ENCODE assay signal across 31 cellular contexts in genomic region chr19:32607479-32607878, GRCh38.
"Had no signal": no experiment of that assay in that cellular context is flagged by ENCODE, and none has a peak within 500 bp of the region (broad histone marks: within the 10 kb centered on the region; RNA-seq: fewer than 3 reads in every experiment).

No MANE protein-coding gene starts in this region.

- H3K27ac ChIP-seq: brain microvascular endothelial cell, coronary artery, dorsolateral prefrontal cortex, VCaP had no signal

- DNase-seq: activated CD4-positive, alpha-beta memory T cell treated with anti-CD3 and anti-CD28 coated beads, Interleukin-2, amount 10 ng/mL, durations not matched to agents 7 days and 5 days; activated CD4-positive, alpha-beta T cell treated with anti-CD3 and anti-CD28 coated beads for 1 hour; activated CD4-positive, alpha-beta T cell treated with anti-CD3 and anti-CD28 coated beads for 4 hours; activated CD4-positive, alpha-beta T cell treated with anti-CD3 and anti-CD28 coated beads, Interleukin-2, amount 10 ng/mL, durations not matched to agents 7 days and 5 days; activated CD4-positive, alpha-beta T cell treated with anti-CD3 and anti-CD28 coated beads, Interleukin-2, amount 50 U/mL, for 4 hours; activated CD8-positive, alpha-beta memory T cell treated with anti-CD3 and anti-CD28 coated beads, Interleukin-2, amount 50 U/mL, for 48 hours; activated effector memory CD4-positive, alpha-beta T cell treated with Interleukin-2 at 50 U/mL for 16 hours; activated gamma-delta T cell treated with Interleukin-2 at 50 U/mL for 16 hours; activated naive CD4-positive, alpha-beta T cell treated with anti-CD3 and anti-CD28 coated beads, Interleukin-2, amount 50 U/mL, for 16 hours; activated naive CD4-positive, alpha-beta T cell treated with Interleukin-2 at 50 U/mL for 16 hours; activated T-cell treated with anti-CD3 and anti-CD28 coated beads for 4 hours; activated T-cell treated with anti-CD3 and anti-CD28 coated beads, Interleukin-2, amount 50 U/mL, for 4 hours; amniotic stem cell; anterior cingulate cortex; brain microvascular endothelial cell; dorsolateral prefrontal cortex; effector memory CD4-positive, alpha-beta T cell; endodermal cell; foreskin fibroblast; T-helper 2 cell had no signal

- H3K4me3 ChIP-seq: coronary artery, dorsolateral prefrontal cortex had no signal

- H3K4me3 Mint-ChIP-seq: activated CD4-positive, alpha-beta memory T cell treated with anti-CD3 and anti-CD28 coated beads, Interleukin-2, amount 10 ng/mL, durations not matched to agents 7 days and 5 days; activated CD4-positive, alpha-beta T cell treated with anti-CD3 and anti-CD28 coated beads, Interleukin-2, amount 10 ng/mL, durations not matched to agents 7 days and 5 days; activated naive CD8-positive, alpha-beta T cell; activated T-cell treated with anti-CD3 and anti-CD28 coated beads, Interleukin-2, amount 50 U/mL, for 4 hours; activated T-helper 17 cell treated with anti-CD3 and anti-CD28 coated beads, Interleukin-2, amount 50 U/mL, for 72 hours; central memory CD8-positive, alpha-beta T cell; dendritic cell treated with granulocyte-macrophage colony-stimulating factor and Interleukin-4, amounts not matched to agents 40 ng/mL and 50 ng/mL, for 4 days; endodermal cell; WTC11 had no signal

- ATAC-seq: activated T-cell treated with anti-CD3 and anti-CD28 coated beads, Interleukin-2, amount 50 U/mL, for 4 hours; activated T-helper 17 cell treated with anti-CD3 and anti-CD28 coated beads, Interleukin-2, amount 50 U/mL, for 72 hours; esophagus mucosa; WTC11 had no signal

- H3K27me3 ChIP-seq: brain microvascular endothelial cell, dorsolateral prefrontal cortex had no signal

- H3K27ac Mint-ChIP-seq: activated CD4-positive, alpha-beta memory T cell treated with anti-CD3 and anti-CD28 coated beads, Interleukin-2, amount 10 ng/mL, durations not matched to agents 7 days and 5 days; activated CD4-positive, alpha-beta T cell treated with anti-CD3 and anti-CD28 coated beads, Interleukin-2, amount 10 ng/mL, durations not matched to agents 7 days and 5 days; activated naive CD8-positive, alpha-beta T cell; activated T-helper 17 cell treated with anti-CD3 and anti-CD28 coated beads, Interleukin-2, amount 50 U/mL, for 72 hours; dendritic cell treated with granulocyte-macrophage colony-stimulating factor and Interleukin-4, amounts not matched to agents 40 ng/mL and 50 ng/mL, for 4 days; endodermal cell; WTC11 had no signal

- FAIRE-seq: astrocyte, bronchial epithelial cell, frontal cortex had no signal

- H3K4me1 Mint-ChIP-seq: activated CD4-positive, alpha-beta memory T cell treated with anti-CD3 and anti-CD28 coated beads, Interleukin-2, amount 10 ng/mL, durations not matched to agents 7 days and 5 days; activated CD4-positive, alpha-beta T cell treated with anti-CD3 and anti-CD28 coated beads, Interleukin-2, amount 10 ng/mL, durations not matched to agents 7 days and 5 days; activated T-helper 17 cell treated with anti-CD3 and anti-CD28 coated beads, Interleukin-2, amount 50 U/mL, for 72 hours; central memory CD8-positive, alpha-beta T cell; endodermal cell; WTC11 had no signal

- H3K27me3 Mint-ChIP-seq: activated CD4-positive, alpha-beta memory T cell treated with anti-CD3 and anti-CD28 coated beads, Interleukin-2, amount 10 ng/mL, durations not matched to agents 7 days and 5 days; activated CD4-positive, alpha-beta T cell treated with anti-CD3 and anti-CD28 coated beads, Interleukin-2, amount 10 ng/mL, durations not matched to agents 7 days and 5 days; activated naive CD8-positive, alpha-beta T cell; activated T-helper 17 cell treated with anti-CD3 and anti-CD28 coated beads, Interleukin-2, amount 50 U/mL, for 72 hours; central memory CD8-positive, alpha-beta T cell; dendritic cell treated with granulocyte-macrophage colony-stimulating factor and Interleukin-4, amounts not matched to agents 40 ng/mL and 50 ng/mL, for 4 days had no signal

- H3K9me3 Mint-ChIP-seq: activated CD4-positive, alpha-beta memory T cell treated with anti-CD3 and anti-CD28 coated beads, Interleukin-2, amount 10 ng/mL, durations not matched to agents 7 days and 5 days; activated CD4-positive, alpha-beta T cell treated with anti-CD3 and anti-CD28 coated beads, Interleukin-2, amount 10 ng/mL, durations not matched to agents 7 days and 5 days; activated T-cell treated with anti-CD3 and anti-CD28 coated beads, Interleukin-2, amount 50 U/mL, for 4 hours; activated T-helper 17 cell treated with anti-CD3 and anti-CD28 coated beads, Interleukin-2, amount 50 U/mL, for 72 hours; central memory CD8-positive, alpha-beta T cell; dendritic cell treated with granulocyte-macrophage colony-stimulating factor and Interleukin-4, amounts not matched to agents 40 ng/mL and 50 ng/mL, for 4 days had no signal
